ENCODE assay signal across 8 cellular contexts in the genomic region with DNA sequence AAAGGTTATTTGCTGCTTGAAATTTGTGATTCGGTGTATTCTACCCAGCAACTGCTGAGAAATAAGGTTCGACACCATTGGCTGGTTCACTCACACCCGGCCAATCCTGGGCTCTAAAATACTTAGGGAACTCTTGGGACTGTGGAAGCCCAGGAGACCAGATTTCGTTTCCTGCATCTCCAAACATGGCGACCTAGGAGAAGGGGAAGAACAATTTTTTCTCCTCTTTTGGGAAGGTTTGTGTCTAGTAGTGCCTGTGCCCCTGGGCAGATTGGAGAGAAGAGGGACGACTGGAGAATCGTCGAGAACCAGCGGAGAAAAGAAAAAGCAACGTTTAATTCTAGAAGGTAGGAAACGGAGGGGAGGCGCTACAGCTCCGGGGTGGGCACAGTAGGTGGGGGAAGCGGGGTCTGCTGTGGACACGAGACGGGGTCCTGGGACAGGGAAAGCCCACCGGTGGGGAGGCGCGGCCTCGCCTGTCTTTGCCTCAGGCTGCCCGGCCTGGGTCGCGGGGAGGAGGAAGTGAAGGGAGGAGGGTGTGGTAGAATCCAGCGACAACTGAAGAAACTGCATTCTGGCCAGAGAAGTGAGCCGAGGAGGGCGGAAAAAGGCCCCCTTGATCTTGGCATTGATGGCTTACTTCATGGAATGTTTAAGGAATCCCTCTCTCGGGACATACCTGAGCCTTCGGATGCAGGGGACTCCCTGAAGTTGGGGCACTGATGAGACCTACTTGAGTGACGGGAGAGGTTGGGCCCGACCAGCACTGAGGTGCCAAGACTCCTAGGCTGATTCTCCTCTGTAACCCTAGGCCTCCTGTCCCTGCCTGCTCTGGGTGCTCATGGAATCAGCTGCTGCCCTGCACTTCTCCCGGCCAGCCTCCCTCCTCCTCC. TPM values are rescaled to one million over a fixed set of nuclear protein-coding genes. Genes with fewer than 3 reads are reported as not detected.
DNase-seq lines count a peak whose midpoint lies in the region; ATAC-seq and TF ChIP-seq lines count a peak whose summit lies in the region.

A gene (plus strand): TSS at position 160 of the 893 bp plus-strand sequence. CDS start 682 bp downstream, at position 842.

- no peaks in the 10 kb centered on the region for H3K9me3 ChIP-seq in Panc1 (ENCODE audit: control insufficient read depth, insufficient read depth, low read depth, low read length)
- no peaks in the 10 kb centered on the region for H3K9me3 ChIP-seq in esophagus squamous epithelium
- no peaks in the 10 kb centered on the region for H3K9me3 ChIP-seq in muscle layer of colon (ENCODE audit: low read length)

- H3K36me3 ChIP-seq in Panc1 (ENCODE audit: control insufficient read depth, insufficient read depth, low read length), result no peaks in the 10 kb centered on the region; the same call in none of the 2 replicates
- H3K36me3 ChIP-seq in esophagus squamous epithelium, result peaks cover 8 to 36% (median 12%) of the 10 kb centered on the region in 3 donors
- peaks cover 24% of the 10 kb centered on the region for H3K36me3 ChIP-seq in muscle layer of colon (ENCODE audit: insufficient read depth, low read length)

- peak in 1 of 4 donors; percentile 48 for TF ChIP-seq POLR2A in esophagus squamous epithelium (IDR thresholded peaks at IDR 0.05)

- TSS peak; percentile 54 for BruUV-seq in Panc1 (replicated peaks; lab: Mats Ljungman, UMichigan)

- peak; percentile 44; the same call in 1 of the 2 replicates for TF ChIP-seq CTCF in Panc1 (IDR thresholded peaks at IDR 0.05)
- no peak for TF ChIP-seq CTCF in esophagus squamous epithelium (IDR thresholded peaks at IDR 0.05)

- peak within 1 kb of the TSS; percentile 91 for H3K27ac ChIP-seq in Panc1 (ENCODE audit: low read length)
- H3K27ac ChIP-seq in esophagus squamous epithelium, result peak within 1 kb of the TSS; percentile 91 to 99 (median 94)
- peak within 1 kb of the TSS; percentile 92 for H3K27ac ChIP-seq in muscle layer of colon (ENCODE audit: low read depth, low read length)

- CTCF ChIA-PET in Panc1 (lab: Charles Lee), result no interaction called here

- no peaks in the 10 kb centered on the region for H3K27me3 Mint-ChIP-seq in activated T-cell treated with anti-CD3 and anti-CD28 coated beads, Interleukin-2, amount 50 U/mL, for 72 hours (ENCODE audit: low read depth)
- no peaks in the 10 kb centered on the region for H3K27me3 Mint-ChIP-seq in stimulated activated memory B cell treated with anti-CD40 and anti-IgM and Interleukin-4, amounts not matched to agents 10 μg/mL and 1 μg/mL and 100 μg/mL, for 72 hours

- WGBS in esophagus squamous epithelium, 2 donors, result 1% methylated on average over 28 to 29 of the region's 31 CpGs

- H3K4me3 ChIP-seq in Panc1 (ENCODE audit: low read depth in 2 of 2, low read length in 2 of 2) (peak within 1 kb of the TSS; percentile 74 to 78), esophagus squamous epithelium (peak within 1 kb of the TSS; percentile 68 to 94 (median 80)), muscle layer of colon (ENCODE audit: low read depth in 1 of 2, low read length in 2 of 2) (peak within 1 kb of the TSS; percentile 89 to 94)

- in situ Hi-C loops in KBM-7 (cut with MboI; ENCODE audit: low pct_unique_long_range_greater_than_20kb, low sequenced_read_pairs) (no loop called here), Panc1 (cut with HindIII; ENCODE audit: low pct_unique_long_range_greater_than_20kb, low sequenced_read_pairs) (no loop called here)

- H3K4me1 Mint-ChIP-seq in activated T-cell treated with anti-CD3 and anti-CD28 coated beads, Interleukin-2, amount 50 U/mL, for 72 hours (ENCODE audit: low read depth), result peaks cover 47% of the 10 kb centered on the region
- peaks cover 60% of the 10 kb centered on the region for H3K4me1 Mint-ChIP-seq in stimulated activated memory B cell treated with anti-CD40 and anti-IgM and Interleukin-4, amounts not matched to agents 10 μg/mL and 1 μg/mL and 100 μg/mL, for 72 hours

- H3K9me3 Mint-ChIP-seq in activated T-cell treated with anti-CD3 and anti-CD28 coated beads, Interleukin-2, amount 50 U/mL, for 72 hours, result no peaks in the 10 kb centered on the region
- H3K9me3 Mint-ChIP-seq in stimulated activated memory B cell treated with anti-CD40 and anti-IgM and Interleukin-4, amounts not matched to agents 10 μg/mL and 1 μg/mL and 100 μg/mL, for 72 hours, result no peaks in the 10 kb centered on the region

- H3K4me1 ChIP-seq in Panc1 (ENCODE audit: control insufficient read depth, insufficient read depth, low read length), result peaks cover 5% of the 10 kb centered on the region
- peaks cover 12 to 55% (median 41%) of the 10 kb centered on the region in 3 donors for H3K4me1 ChIP-seq in esophagus squamous epithelium
- H3K4me1 ChIP-seq in muscle layer of colon (ENCODE audit: insufficient read depth, low read length), result peaks cover 41% of the 10 kb centered on the region

- peaks cover 8 to 24% of the 10 kb centered on the region in 2 donors for H3K36me3 Mint-ChIP-seq in activated T-cell treated with anti-CD3 and anti-CD28 coated beads, Interleukin-2, amount 50 U/mL, for 72 hours (ENCODE audit: insufficient read depth in 2 of 2)
- peaks cover 34% of the 10 kb centered on the region for H3K36me3 Mint-ChIP-seq in stimulated activated memory B cell treated with anti-CD40 and anti-IgM and Interleukin-4, amounts not matched to agents 10 μg/mL and 1 μg/mL and 100 μg/mL, for 72 hours

- ATAC-seq in GM21737 (IDR thresholded peaks at IDR 0.05; ENCODE audit: unreplicated experiment), result peak; percentile 95
- ATAC-seq in Panc1, result peak; percentile 100
- ATAC-seq in activated T-cell treated with anti-CD3 and anti-CD28 coated beads, Interleukin-2, amount 50 U/mL, for 72 hours (replicated peaks in 1 of 2), result peak; percentile 99 to 100
- ATAC-seq in stimulated activated memory B cell treated with anti-CD40 and anti-IgM and Interleukin-4, amounts not matched to agents 10 μg/mL and 1 μg/mL and 100 μg/mL, for 72 hours, result peak; percentile 99

- intact Hi-C loops in Panc1 (cut with micrococcal nuclease; ENCODE audit: unreplicated experiment) (no loop called here), esophagus squamous epithelium (cut with DNase I) (no loop called here)

- DNase-seq in DMS79 (lab: John Stamatoyannopoulos, UW), result peak; percentile 71
- DNase-seq in KBM-7, result peak; percentile 92
- peak; percentile 83 for DNase-seq in Panc1 (ENCODE audit: low read depth, low spot score)
- peak; percentile 68 to 70 for DNase-seq in activated T-cell treated with anti-CD3 and anti-CD28 coated beads, Interleukin-2, amount 50 U/mL, for 72 hours
- DNase-seq in esophagus squamous epithelium (lab: John Stamatoyannopoulos, UW), result peak; percentile 20

- H3K27ac Mint-ChIP-seq in activated T-cell treated with anti-CD3 and anti-CD28 coated beads, Interleukin-2, amount 50 U/mL, for 72 hours, result peak within 1 kb of the TSS; percentile 100
- peak within 1 kb of the TSS; percentile 98 for H3K27ac Mint-ChIP-seq in stimulated activated memory B cell treated with anti-CD40 and anti-IgM and Interleukin-4, amounts not matched to agents 10 μg/mL and 1 μg/mL and 100 μg/mL, for 72 hours

- H3K27me3 ChIP-seq in Panc1 (ENCODE audit: control insufficient read depth, insufficient read depth, low read length) (no peaks in the 10 kb centered on the region), esophagus squamous epithelium (no peaks in the 10 kb centered on the region), muscle layer of colon (ENCODE audit: control insufficient read depth in 1 of 2, insufficient read depth in 2 of 2, low read length in 2 of 2) (no peaks in the 10 kb centered on the region)

- POLR2A ChIA-PET in Panc1 (lab: Charles Lee), result interaction anchor here (0.8 kb wide), 1 partner anchor 37 kb away, joined by 3 read pairs; no protein-coding TSS in a partner anchor

- H3K9ac ChIP-seq in muscle layer of colon (ENCODE audit: low read length), result peak within 1 kb of the TSS; percentile 83

- peak within 1 kb of the TSS; percentile 99 to 100 for H3K4me3 Mint-ChIP-seq in activated T-cell treated with anti-CD3 and anti-CD28 coated beads, Interleukin-2, amount 50 U/mL, for 72 hours
- peak within 1 kb of the TSS; percentile 99 for H3K4me3 Mint-ChIP-seq in stimulated activated memory B cell treated with anti-CD40 and anti-IgM and Interleukin-4, amounts not matched to agents 10 μg/mL and 1 μg/mL and 100 μg/mL, for 72 hours

RNA-seq across cellular contexts. Expression of the gene that starts here (rescaled TPM):
- total RNA-seq in Panc1 (2021; ENCODE audit: unreplicated experiment) (23.0 TPM), esophagus squamous epithelium (10 to 100 TPM in 1 of 4 donors, 1 to 10 TPM in 3; 5.9 to 11.4 (median 7.8) TPM)
- 19.7 TPM for polyA plus RNA-seq in Panc1 (2012; ENCODE audit: insufficient read length)
- total RNA-seq in activated T-cell treated with anti-CD3 and anti-CD28 coated beads, Interleukin-2, amount 50 U/mL, for 72 hours, result 10 to 100 TPM; 24.3 to 25.7 TPM

Comparison
In these comparisons a context has a peak if more than half of its experiments do, and no peak if none do; other contexts are left out.
1. Peak in every context shown above with its lines: DNase-seq, ATAC-seq, H3K4me3 ChIP-seq and H3K27ac ChIP-seq.
2. DNase-seq: peak in every context shown above with its lines; median percentile 92 in KBM-7; 83 in Panc1; 71 in DMS79; 69 in activated T-cell treated with anti-CD3 and anti-CD28 coated beads, Interleukin-2, amount 50 U/mL, for 72 hours; 20 in esophagus squamous epithelium.